Comparison of ENCODE assay signal across 34 cellular contexts in the genomic region with DNA sequence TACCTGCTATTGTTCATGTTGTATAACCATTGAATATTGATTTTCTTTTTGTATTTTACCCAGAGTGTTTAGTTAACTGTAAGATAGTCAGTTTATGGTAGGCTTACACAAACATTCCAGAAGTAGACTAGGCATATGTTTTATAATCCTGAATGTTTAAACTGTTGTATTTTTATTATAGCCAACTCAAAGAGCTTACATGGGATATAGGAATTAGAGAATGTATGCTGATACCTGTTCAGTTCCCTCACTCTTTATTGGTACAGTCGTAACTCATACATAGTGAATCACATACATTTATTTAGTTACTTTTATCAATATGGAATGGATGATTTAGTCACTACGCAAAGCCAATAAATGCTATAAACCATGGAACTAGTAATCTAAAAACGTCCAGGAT.
"Had no signal": no experiment of that assay in that cellular context is flagged by ENCODE, and none has a peak within 500 bp of the region (broad histone marks: within the 10 kb centered on the region; RNA-seq: fewer than 3 reads in every experiment).

No MANE protein-coding gene starts in this region.

- H3K4me1 ChIP-seq: adrenal gland, body of pancreas, breast epithelium had no signal

- H3K36me3 ChIP-seq: adrenal gland, brain microvascular endothelial cell, breast epithelium had no signal

- H3K9me3 ChIP-seq: adrenal gland, body of pancreas, breast epithelium had no signal

- H3K27me3 ChIP-seq: adrenal gland, body of pancreas, brain microvascular endothelial cell, breast epithelium had no signal

- ATAC-seq: activated CD8-positive, alpha-beta T cell treated with anti-CD3 and anti-CD28 coated beads for 36 hours; activated naive CD4-positive, alpha-beta T cell treated with anti-CD3 and anti-CD28 coated beads, Interleukin-2, amount 50 U/mL, for 72 hours; activated T-cell treated with anti-CD3 and anti-CD28 coated beads, Interleukin-2, amount 50 U/mL, for 4 hours; activated T-cell treated with anti-CD3 and anti-CD28 coated beads, Interleukin-2, amount 50 U/mL, for 72 hours; activated T-helper 17 cell treated with anti-CD3 and anti-CD28 coated beads, Interleukin-2, amount 50 U/mL, for 72 hours; body of pancreas had no signal

- DNase-seq: activated B cell treated with CpG ODN at 0.5 μM for 24 hours; activated CD4-positive, alpha-beta memory T cell treated with anti-CD3 and anti-CD28 coated beads for 36 hours; activated CD4-positive, alpha-beta T cell treated with anti-CD3 and anti-CD28 coated beads for 4 hours; activated CD4-positive, alpha-beta T cell treated with anti-CD3 and anti-CD28 coated beads, Interleukin-2, amount 10 ng/mL, durations not matched to agents 24 days and 14 days; activated CD4-positive, alpha-beta T cell treated with anti-CD3 and anti-CD28 coated beads, Interleukin-2, amount 50 U/mL, for 1 hour; activated CD4-positive, alpha-beta T cell treated with anti-CD3 and anti-CD28 coated beads, Interleukin-2, amount 50 U/mL, for 4 hours; activated CD4-positive, CD25-positive, alpha-beta regulatory T cell treated with anti-CD3 and anti-CD28 coated beads, Interleukin-2, amount 50 U/mL, for 72 hours; activated CD8-positive, alpha-beta memory T cell treated with anti-CD3 and anti-CD28 coated beads, Interleukin-2, amount 50 U/mL, for 4 hours; activated CD8-positive, alpha-beta T cell treated with anti-CD3 and anti-CD28 coated beads for 36 hours; activated effector memory CD4-positive, alpha-beta T cell treated with anti-CD3 and anti-CD28 coated beads, Interleukin-2, amount 50 U/mL, for 16 hours; activated gamma-delta T cell treated with Interleukin-2 at 50 U/mL for 16 hours; activated naive CD4-positive, alpha-beta T cell; activated naive CD4-positive, alpha-beta T cell treated with anti-CD3 and anti-CD28 coated beads for 36 hours; activated naive CD4-positive, alpha-beta T cell treated with anti-CD3 and anti-CD28 coated beads, Interleukin-2, amount 50 U/mL, for 16 hours; activated naive CD8-positive, alpha-beta T cell treated with anti-CD3 and anti-CD28 coated beads for 36 hours; activated T-cell treated with anti-CD3 and anti-CD28 coated beads for 4 hours; activated T-cell treated with anti-CD3 and anti-CD28 coated beads, Interleukin-2, amount 50 U/mL, for 1 hour; activated T-cell treated with anti-CD3 and anti-CD28 coated beads, Interleukin-2, amount 50 U/mL, for 4 hours; activated T-cell treated with anti-CD3 and anti-CD28 coated beads, Interleukin-2, amount 50 U/mL, for 72 hours; adrenal gland; amniotic stem cell; aorta; body of pancreas; brain microvascular endothelial cell; cerebellar nuclear complex; T-helper 1 cell; T-helper 2 cell; T-helper 9 cell had no signal

- FAIRE-seq: astrocyte, TTC549 had no signal

- H3K4me3 ChIP-seq: adrenal gland, body of pancreas, breast epithelium had no signal

- H3K27ac ChIP-seq: adrenal gland, body of pancreas, brain microvascular endothelial cell, breast epithelium, VCaP had no signal
